In the genomic region with DNA sequence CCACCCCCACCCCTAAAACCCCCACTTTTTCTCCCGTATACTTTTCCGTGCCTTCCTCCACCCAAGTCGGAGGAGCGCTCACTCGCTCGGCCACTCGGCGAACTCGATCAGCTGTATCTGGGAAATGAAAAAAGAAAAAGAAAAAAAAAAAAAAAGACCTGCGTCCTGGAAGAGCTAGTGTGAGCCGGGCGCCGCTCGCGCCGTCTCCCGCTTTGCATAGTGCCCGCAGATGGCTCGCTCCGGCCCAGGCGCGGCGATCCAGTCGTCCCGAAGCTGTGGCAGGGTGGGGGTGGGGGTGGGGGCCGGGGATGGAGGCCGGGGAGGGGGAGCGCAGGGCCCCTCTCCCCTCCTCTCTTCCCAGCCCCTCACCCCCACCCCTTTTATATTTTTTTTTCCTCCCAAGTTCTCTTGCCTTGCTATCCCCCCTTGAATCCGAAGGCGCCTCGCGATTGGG, we compare ENCODE assay signal across 8 cellular contexts. TPM values are rescaled to one million over a fixed set of nuclear protein-coding genes. Genes with fewer than 3 reads are reported as not detected.
DNase-seq lines count a peak whose midpoint lies in the region; ATAC-seq lines count a peak whose summit lies in the region.

No MANE protein-coding gene starts in this region.

- peaks cover 81% of the 10 kb centered on the region for H3K27me3 Mint-ChIP-seq in T-helper 17 cell

- peaks cover 11% of the 10 kb centered on the region for H3K36me3 Mint-ChIP-seq in T-helper 17 cell (ENCODE audit: low read depth)

- H3K9me3 ChIP-seq in T-helper 17 cell (ENCODE audit: control insufficient read depth, low read length, poor library complexity, severe bottlenecking), result peaks cover 2% of the 10 kb centered on the region

- peaks cover 20% of the 10 kb centered on the region for H3K4me1 Mint-ChIP-seq in T-helper 17 cell

- DNase-seq in NCI-H2171 treated with DMSO at 0.1 percent for 48 hours (lab: John Stamatoyannopoulos, UW), result peak; percentile 73
- DNase-seq in NCI-H2171 (lab: John Stamatoyannopoulos, UW), result no peak
- no peak for DNase-seq in T-helper 17 cell
- DNase-seq in germinal center (ENCODE audit: low spot score), result peak; percentile 46
- DNase-seq in renal cortical epithelial cell (ENCODE audit: low read depth), result peak; percentile 14
- no peak for DNase-seq in GM03348 (ENCODE audit: low spot score)

- peak overlapping the region; percentile 10 for H3K27ac Mint-ChIP-seq in T-helper 17 cell

- H3K4me3 Mint-ChIP-seq in T-helper 17 cell, result peak overlapping the region; percentile 84

- peak; percentile 11 for ATAC-seq in HG02981 (IDR thresholded peaks at IDR 0.05; ENCODE audit: unreplicated experiment)
- ATAC-seq in T-helper 17 cell, result no peak
- ATAC-seq in HG03571 (IDR thresholded peaks at IDR 0.05; ENCODE audit: unreplicated experiment), result no peak

RNA-seq across cellular contexts. Expression of a gene that starts 0.3 kb away (rescaled TPM):
- total RNA-seq in T-helper 17 cell (not detected), renal cortical epithelial cell (0.17 and 0.80 TPM in 2 replicates)

Comparison
In these comparisons a context has a peak if more than half of its experiments do, and no peak if none do; other contexts are left out.
1. DNase-seq: peak in NCI-H2171 treated with DMSO at 0.1 percent for 48 hours (single experiment), germinal center (single experiment) and renal cortical epithelial cell (single experiment); none in NCI-H2171 (single experiment), T-helper 17 cell (0 of 3) and GM03348 (single experiment).